19 cellular contexts compared by ENCODE assay signal in genomic region chr12:28086521-28086920, GRCh38.
A peak's percentile ranks its signal among the peaks of the same experiment; 100 is the strongest.
DNase-seq lines count a peak whose midpoint lies in the region; ATAC-seq, FAIRE-seq and TF ChIP-seq lines count a peak whose summit lies in the region.
"Had no signal": no experiment of that assay in that cellular context is flagged by ENCODE, and none has a peak within 500 bp of the region (broad histone marks: within the 10 kb centered on the region; RNA-seq: fewer than 3 reads in every experiment).

No MANE protein-coding gene starts in this region.

- DNase-seq in astrocyte (ENCODE audit: low read depth) (no peak), adrenal gland (no peak), frontal cortex (ENCODE audit: low spot score in 2 of 2) (no peak), DMS53 treated with DMSO at 0.1 percent for 48 hours (lab: John Stamatoyannopoulos, UW; ENCODE audit: unreplicated experiment) (no peak)
- no peak for DNase-seq in CD4-positive, alpha-beta T cell
- DNase-seq: BE2C; endodermal cell; GDM1; hippocampal formation; NCI-H1092 treated with DMSO at 0.1 percent for 48 hours; NCI-H526; occipital lobe; SHP77 treated with DMSO at 0.1 percent for 48 hours; stimulated activated CD4-positive, alpha-beta T cell treated with anti-CD3 and anti-CD28 coated beads, Interleukin-15, amount 100 ng/mL, for 24 hours had no signal

- no peak overlapping the region for H2AFZ ChIP-seq in astrocyte (ENCODE audit: low read depth, low read length)

- peaks cover 40% of the 10 kb centered on the region for H3K4me1 Mint-ChIP-seq in astrocyte (ENCODE audit: low read depth, unreplicated experiment)
- H3K4me1 Mint-ChIP-seq in CD4-positive, alpha-beta T cell (ENCODE audit: low read depth) = peaks cover 8% of the 10 kb centered on the region
- H3K4me1 Mint-ChIP-seq: brain had no signal

- no peak for TF ChIP-seq POLR2A in adrenal gland (IDR thresholded peaks at IDR 0.05)

- no peaks in the 10 kb centered on the region for H3K9me3 ChIP-seq in astrocyte (ENCODE audit: insufficient read depth, low read depth, low read length)
- H3K9me3 ChIP-seq in adrenal gland (replicated peaks in 1 of 3) = no peaks in the 10 kb centered on the region
- no peaks in the 10 kb centered on the region for H3K9me3 ChIP-seq in CD4-positive, alpha-beta T cell (ENCODE audit: control insufficient read depth, low read length)
- H3K9me3 ChIP-seq: BE2C had no signal

- H3K36me3 Mint-ChIP-seq in astrocyte (ENCODE audit: low read depth, unreplicated experiment) = no peaks in the 10 kb centered on the region
- no peaks in the 10 kb centered on the region for H3K36me3 Mint-ChIP-seq in CD4-positive, alpha-beta T cell (ENCODE audit: low read depth)
- H3K36me3 Mint-ChIP-seq: brain had no signal

- H3K27me3 ChIP-seq in astrocyte (ENCODE audit: insufficient read depth, low read length) = no peaks in the 10 kb centered on the region
- H3K27me3 ChIP-seq in adrenal gland = no peaks in the 10 kb centered on the region
- no peaks in the 10 kb centered on the region for H3K27me3 ChIP-seq in CD4-positive, alpha-beta T cell (ENCODE audit: control insufficient read depth, insufficient read depth, low read length)

- H3K79me2 ChIP-seq in astrocyte (ENCODE audit: insufficient read depth, low read length) = no peaks in the 10 kb centered on the region

- FAIRE-seq in astrocyte (lab: Jason Lieb, UNC) (peak; percentile 69), frontal cortex (lab: Jason Lieb, UNC) (no peak)

- no peak for TF ChIP-seq CTCF in astrocyte (IDR thresholded peaks at IDR 0.05; ENCODE audit: insufficient read depth, low read depth, low read length)
- no peak for TF ChIP-seq CTCF in adrenal gland (IDR thresholded peaks at IDR 0.05)
- TF ChIP-seq CTCF in CD4-positive, alpha-beta T cell (IDR thresholded peaks at IDR 0.05) = no peak

- H3K36me3 ChIP-seq in astrocyte (ENCODE audit: insufficient read depth, low read length) (no peaks in the 10 kb centered on the region), adrenal gland (replicated peaks in 1 of 2) (no peaks in the 10 kb centered on the region)
- H3K36me3 ChIP-seq: BE2C had no signal

- 37 to 51% (median 46%) methylated on average over 4 of the region's 4 CpGs for WGBS in adrenal gland, 4 donors

- peaks cover 8% of the 10 kb centered on the region for H3K4me1 ChIP-seq in astrocyte (ENCODE audit: insufficient read depth, low read length)
- H3K4me1 ChIP-seq in adrenal gland (replicated peaks in 1 of 2) = peaks cover 0 to 9% of the 10 kb centered on the region in 2 donors
- H3K4me1 ChIP-seq: BE2C had no signal

- H3K9ac ChIP-seq in astrocyte (ENCODE audit: low read length) = no peak overlapping the region

- intact Hi-C loops in adrenal gland (cut with DNase I) = no loop called here
- intact Hi-C loops in CD4-positive, alpha-beta T cell (cut with DNase I, micrococcal nuclease) = no loop called here

- no peaks in the 10 kb centered on the region for H4K20me1 ChIP-seq in astrocyte (ENCODE audit: insufficient read depth, low read length)

- no peak overlapping the region for H3K27ac ChIP-seq in astrocyte (ENCODE audit: low read depth, low read length)
- H3K27ac ChIP-seq in adrenal gland = no peak overlapping the region
- H3K27ac ChIP-seq in CD4-positive, alpha-beta T cell (ENCODE audit: low read depth, low read length) = no peak overlapping the region

- H3K4me2 ChIP-seq in astrocyte (ENCODE audit: low read length) = peak overlapping the region; percentile 38

- H3K9me3 Mint-ChIP-seq in astrocyte (ENCODE audit: unreplicated experiment) = no peaks in the 10 kb centered on the region
- H3K9me3 Mint-ChIP-seq in CD4-positive, alpha-beta T cell = no peaks in the 10 kb centered on the region
- H3K9me3 Mint-ChIP-seq: activated T-helper 1 cell treated with anti-CD3 and anti-CD28 coated beads, Interleukin-12 subunit alpha, Interleukin-12 subunit beta, Interleukin-2, Interleukin-4 antibody, amounts not matched to agents 30 ng/mL and 10 ng/mL and 1 ng/mL, durations not matched to agents 14 hours and 24 hours and 36 hours; endodermal cell had no signal

- H3K4me3 Mint-ChIP-seq in astrocyte (ENCODE audit: unreplicated experiment) = no peak overlapping the region
- H3K4me3 Mint-ChIP-seq in CD4-positive, alpha-beta T cell = no peak overlapping the region
- H3K4me3 Mint-ChIP-seq: activated T-helper 1 cell treated with anti-CD3 and anti-CD28 coated beads, Interleukin-12 subunit alpha, Interleukin-12 subunit beta, Interleukin-2, Interleukin-4 antibody, amounts not matched to agents 30 ng/mL and 10 ng/mL and 1 ng/mL, durations not matched to agents 14 hours and 24 hours and 36 hours; brain; endodermal cell had no signal

- CTCF ChIA-PET in CD4-positive, alpha-beta T cell (lab: Charles Lee) = no interaction called here

- no peak overlapping the region for H3K27ac Mint-ChIP-seq in astrocyte (ENCODE audit: unreplicated experiment)
- H3K27ac Mint-ChIP-seq in CD4-positive, alpha-beta T cell = no peak overlapping the region
- H3K27ac Mint-ChIP-seq: activated T-helper 1 cell treated with anti-CD3 and anti-CD28 coated beads, Interleukin-12 subunit alpha, Interleukin-12 subunit beta, Interleukin-2, Interleukin-4 antibody, amounts not matched to agents 30 ng/mL and 10 ng/mL and 1 ng/mL, durations not matched to agents 14 hours and 24 hours and 36 hours; endodermal cell had no signal

- POLR2A ChIA-PET in CD4-positive, alpha-beta T cell (lab: Charles Lee) = no interaction called here

- H3K4me3 ChIP-seq in astrocyte (ENCODE audit: insufficient read depth, low read depth, low read length) = no peak overlapping the region
- no peak overlapping the region for H3K4me3 ChIP-seq in adrenal gland

- peaks cover 4% of the 10 kb centered on the region for H3K27me3 Mint-ChIP-seq in astrocyte (ENCODE audit: low read depth, unreplicated experiment)
- peaks cover 6% of the 10 kb centered on the region for H3K27me3 Mint-ChIP-seq in CD4-positive, alpha-beta T cell

- ATAC-seq in GM18520 (IDR thresholded peaks at IDR 0.05; ENCODE audit: unreplicated experiment) (peak; percentile 73), GM21526 (IDR thresholded peaks at IDR 0.05; ENCODE audit: low FRiP score, unreplicated experiment) (peak; percentile 71), HG03064 (IDR thresholded peaks at IDR 0.05; ENCODE audit: low read depth, unreplicated experiment) (peak; percentile 58)
- no peak for ATAC-seq in CD4-positive, alpha-beta T cell (ENCODE audit: poor library complexity)
